Comparison of ENCODE assay signal across 25 cellular contexts in the genomic region with DNA sequence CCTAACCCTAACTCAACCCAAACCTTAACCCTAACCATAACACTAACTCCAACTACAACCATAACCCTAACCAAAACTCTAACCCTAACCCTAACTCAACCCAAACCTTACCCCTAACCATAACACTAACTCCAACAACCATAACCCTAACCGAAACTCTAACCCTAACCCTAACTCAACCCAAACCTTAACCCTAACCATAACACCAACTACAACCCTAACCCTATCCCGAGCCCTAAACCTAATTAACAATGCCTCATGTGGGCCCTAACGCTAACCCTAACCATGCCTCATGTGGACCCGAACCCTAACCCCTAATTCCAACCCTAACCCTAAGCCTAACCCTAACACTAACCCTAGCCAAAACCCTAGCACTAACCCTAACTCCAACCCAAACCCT.
"Had no signal": no experiment of that assay in that cellular context is flagged by ENCODE, and none has a peak within 500 bp of the region (broad histone marks: within the 10 kb centered on the region; RNA-seq: fewer than 3 reads in every experiment).

No MANE protein-coding gene starts in this region.

- H3K27ac ChIP-seq: colonic mucosa, epithelial cell of prostate, lower lobe of right lung, ovary, psoas muscle, skin epidermis, testis, tibial artery, upper lobe of left lung had no signal

- H3K4me1 ChIP-seq: colonic mucosa, testis, tibial artery had no signal

- DNase-seq: colonic mucosa; effector CD8-positive, alpha-beta T cell; endodermal cell; foreskin fibroblast; gastrocnemius medialis; left ventricle myocardium superior; lower lobe of right lung; nephron progenitor cell; nucleus accumbens; stimulated activated CD4-positive, alpha-beta T cell treated with anti-CD3 and anti-CD28 coated beads, Interleukin-4, amount 100 ng/mL, for 4 hours; stimulated activated naive CD8-positive, alpha-beta T cell treated with anti-CD3 and anti-CD28 coated beads, Interleukin-15, Interleukin-2, amounts not matched to agents 100 U/mL and 50 U/mL, for 24 hours; substantia nigra; testis; tibial artery; upper lobe of left lung had no signal

- FAIRE-seq: keratinocyte had no signal

- H3K9me3 ChIP-seq: colonic mucosa, gastrocnemius medialis, lower lobe of right lung, ovary, psoas muscle, testis, tibial artery, upper lobe of left lung had no signal

- ATAC-seq: esophagus mucosa; left ventricle myocardium superior; naive thymus-derived CD8-positive, alpha-beta T cell; right cardiac atrium; stimulated activated memory B cell treated with anti-CD40 and anti-IgM and Interleukin-4, amounts not matched to agents 10 μg/mL and 1 μg/mL and 100 μg/mL, for 72 hours; stimulated activated naive CD8-positive, alpha-beta T cell treated with anti-CD3 and anti-CD28 coated beads, Interleukin-15, Interleukin-2, amounts not matched to agents 100 U/mL and 50 U/mL, for 24 hours had no signal

- H3K27me3 ChIP-seq: colonic mucosa, gastrocnemius medialis, ovary, spleen, testis, tibial artery, upper lobe of left lung had no signal

- H3K4me3 ChIP-seq: colonic mucosa, gastrocnemius medialis, lower lobe of right lung, ovary, psoas muscle, skin epidermis, spleen, testis, tibial artery, upper lobe of left lung had no signal

- H3K36me3 ChIP-seq: colonic mucosa, gastrocnemius medialis, lower lobe of right lung, ovary, upper lobe of left lung had no signal
